In genomic region chr11:12631651-12632050, GRCh38 we compare ENCODE assay signal across 20 cellular contexts. TPM values are rescaled to one million over a fixed set of nuclear protein-coding genes. Genes with fewer than 3 reads are reported as not detected.
"Had no signal": no experiment of that assay in that cellular context is flagged by ENCODE, and none has a peak within 500 bp of the region (broad histone marks: within the 10 kb centered on the region; RNA-seq: fewer than 3 reads in every experiment).

No MANE protein-coding gene starts in this region.

- H3K27ac Mint-ChIP-seq: dendritic cell treated with granulocyte-macrophage colony-stimulating factor and Interleukin-4, amounts not matched to agents 40 ng/mL and 50 ng/mL, for 4 days; effector memory CD8-positive, alpha-beta T cell; naive thymus-derived CD4-positive, alpha-beta T cell had no signal

- H3K27me3 ChIP-seq: esophagus squamous epithelium, foreskin keratinocyte, stomach, transverse colon had no signal

- H3K4me1 ChIP-seq: esophagus squamous epithelium, foreskin keratinocyte, stomach, transverse colon had no signal

- H3K27me3 Mint-ChIP-seq: dendritic cell treated with granulocyte-macrophage colony-stimulating factor and Interleukin-4, amounts not matched to agents 40 ng/mL and 50 ng/mL, for 4 days had no signal

- H3K4me3 Mint-ChIP-seq: dendritic cell treated with granulocyte-macrophage colony-stimulating factor and Interleukin-4, amounts not matched to agents 40 ng/mL and 50 ng/mL, for 4 days; effector memory CD8-positive, alpha-beta T cell; naive thymus-derived CD4-positive, alpha-beta T cell had no signal

- H3K27ac ChIP-seq: epithelial cell of prostate, esophagus squamous epithelium, foreskin keratinocyte, stomach, thoracic aorta, transverse colon had no signal

- H3K36me3 ChIP-seq: esophagus squamous epithelium, stomach, thoracic aorta, transverse colon had no signal

- H3K36me3 Mint-ChIP-seq: naive thymus-derived CD4-positive, alpha-beta T cell had no signal

- FAIRE-seq: colon, kidney, small intestine had no signal

- H3K9me3 ChIP-seq: esophagus squamous epithelium, stomach, thoracic aorta, transverse colon had no signal

- H3K9me3 Mint-ChIP-seq: dendritic cell treated with granulocyte-macrophage colony-stimulating factor and Interleukin-4, amounts not matched to agents 40 ng/mL and 50 ng/mL, for 4 days had no signal

- H3K4me3 ChIP-seq: esophagus squamous epithelium, stomach, thoracic aorta, transverse colon had no signal

- H3K4me1 Mint-ChIP-seq: naive thymus-derived CD4-positive, alpha-beta T cell had no signal

- DNase-seq: effector memory CD8-positive, alpha-beta T cell; esophagus squamous epithelium; foreskin keratinocyte; kidney; mammary epithelial cell; naive thymus-derived CD4-positive, alpha-beta T cell; posterior cingulate gyrus; right cardiac atrium; small intestine; stimulated activated CD4-positive, alpha-beta T cell treated with anti-CD3 and anti-CD28 coated beads, Interleukin-12 subunit alpha, Interleukin-12 subunit beta, amount 100 ng/mL, for 4 hours; stimulated activated naive CD4-positive, alpha-beta T cell; stomach; substantia nigra; transverse colon had no signal

- ATAC-seq: effector memory CD8-positive, alpha-beta T cell; foreskin keratinocyte; left lobe of liver; naive thymus-derived CD4-positive, alpha-beta T cell; right cardiac atrium had no signal

RNA-seq across cellular contexts. Expression of gene TEAD1, which starts 42.6 kb away (rescaled TPM):
- total RNA-seq: mononuclear cell had no signal
